In the genomic region with DNA sequence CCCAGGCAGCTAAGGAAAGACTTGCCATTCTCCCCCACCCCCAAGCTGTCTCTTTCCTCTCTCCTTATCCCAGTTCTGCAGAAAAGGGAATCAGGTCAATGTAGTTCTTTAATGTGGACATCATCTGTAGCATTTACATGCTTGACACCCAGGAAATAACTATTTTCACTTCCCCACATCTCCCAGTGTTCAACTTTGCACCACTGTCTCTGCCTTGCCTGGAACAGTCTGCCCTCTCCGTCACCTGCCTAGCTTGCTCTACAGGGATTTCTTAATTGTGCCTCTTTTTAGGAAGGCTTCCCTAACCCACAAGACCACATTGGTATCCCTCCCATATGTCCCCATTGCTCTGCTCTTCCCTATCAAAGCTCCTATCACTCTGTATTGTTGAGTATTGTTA, we compare ENCODE assay signal across 1 cellular context.
TF ChIP-seq lines count a peak whose summit lies in the region.

No MANE protein-coding gene starts in this region.

TF ChIP-seq in GM12878, 131 proteins besides CTCF, POLR2A, EP300 and RAD21:
- TF ChIP-seq CUX1 (IDR thresholded peaks at IDR 0.05; ENCODE audit: insufficient replicate concordance, low read depth, low read length) (no peak), SPI1 (IDR thresholded peaks at IDR 0.05; ENCODE audit: borderline replicate concordance, insufficient read depth, low read depth, low read length) (peak; percentile 64; the same call in 1 of the 2 replicates)
